Comparison of ENCODE assay signal across 16 cellular contexts in genomic region chr6:72810571-72811280, GRCh38.
DNase-seq lines count a peak whose midpoint lies in the region; ATAC-seq and TF ChIP-seq lines count a peak whose summit lies in the region.
"Had no signal": no experiment of that assay in that cellular context is flagged by ENCODE, and none has a peak within 500 bp of the region (broad histone marks: within the 10 kb centered on the region; RNA-seq: fewer than 3 reads in every experiment).

No MANE protein-coding gene starts in this region.

- no peak overlapping the region for H4K8ac ChIP-seq in IMR-90 (ENCODE audit: low read depth in 2 of 2, low read length in 2 of 2)

- H3K9me3 ChIP-seq in IMR-90 (ENCODE audit: control insufficient read depth, insufficient read depth, low read length), result no peaks in the 10 kb centered on the region
- no peaks in the 10 kb centered on the region for H3K9me3 ChIP-seq in gastrocnemius medialis
- H3K9me3 ChIP-seq: A549 had no signal

- H3K9me1 ChIP-seq in IMR-90 (ENCODE audit: insufficient read depth, low read length), result peaks cover 10% of the 10 kb centered on the region; the same call in 1 of the 2 replicates

- no peak overlapping the region for H3K4me3 Mint-ChIP-seq in progenitor cell of endocrine pancreas (ENCODE audit: low read depth)
- H3K4me3 Mint-ChIP-seq: CD8-positive, alpha-beta memory T cell had no signal

- H2AFZ ChIP-seq in IMR-90 (replicated peaks; ENCODE audit: low read length, poor library complexity), result peak overlapping the region; percentile 40

- no peak overlapping the region for H3K27ac Mint-ChIP-seq in progenitor cell of endocrine pancreas

- H3K56ac ChIP-seq in IMR-90 (ENCODE audit: extremely low read depth, insufficient read depth, low read length), result no peak overlapping the region

- H3K27ac ChIP-seq in IMR-90 (ENCODE audit: insufficient read depth, low read length) (no peak overlapping the region), coronary artery (peak overlapping the region; percentile 54 to 74), gastrocnemius medialis (peak overlapping the region in 3 of 4 donors; percentile 56 to 67 (median 63))
- H3K27ac ChIP-seq: BLaER1 treated with 17β-estradiol and CSF1 and Interleukin-3, amounts not matched to agents 10 nM and 100 nM had no signal

- no peak overlapping the region for H3K18ac ChIP-seq in IMR-90 (ENCODE audit: low read depth, low read length)

- no peak overlapping the region for H3K4me2 ChIP-seq in IMR-90 (ENCODE audit: low read depth, low read length)
- H3K4me2 ChIP-seq: A549; BLaER1 treated with 17β-estradiol and CSF1 and Interleukin-3, amounts not matched to agents 10 nM and 100 nM had no signal

- in situ Hi-C loops in IMR-90 (cut with MboI; ENCODE audit: low sequenced_read_pairs), result no loop called here
- in situ Hi-C loops in gastrocnemius medialis (cut with MboI; ENCODE audit: low sequenced_read_pairs in 4 of 4), result no loop called here

- H2BK20ac ChIP-seq in IMR-90 (ENCODE audit: low read depth, low read length), result no peak overlapping the region

- H3K4me1 Mint-ChIP-seq in progenitor cell of endocrine pancreas (ENCODE audit: low read depth), result no peaks in the 10 kb centered on the region

- WGBS in IMR-90 (ENCODE audit: extremely low coverage in 2 of 2, insufficient read length in 1 of 2), 2 experiments, result 100% methylated on average over 2 of the region's 4 CpGs; no CpG with 5 or more reads in 1 of the 2 experiments

- no peak for TF ChIP-seq CTCF in IMR-90 (conservative IDR thresholded peaks at IDR 0.05; ENCODE audit: low read depth, low read length)
- TF ChIP-seq CTCF in coronary artery (IDR thresholded peaks at IDR 0.05), result no peak
- TF ChIP-seq CTCF in gastrocnemius medialis (IDR thresholded peaks at IDR 0.05 in 4 of 5, conservative IDR thresholded peaks at IDR 0.05 in 1 of 5), result no peak
- no peak for TF ChIP-seq CTCF in progenitor cell of endocrine pancreas (IDR thresholded peaks at IDR 0.05; ENCODE audit: unreplicated experiment)

- H4K91ac ChIP-seq in IMR-90 (ENCODE audit: insufficient read depth, low read depth, low read length), result no peak overlapping the region

- TF ChIP-seq POLR2A in IMR-90 (IDR thresholded peaks at IDR 0.05; ENCODE audit: low read depth, low read length) (no peak), gastrocnemius medialis (IDR thresholded peaks at IDR 0.05) (no peak)

- H3K36me3 Mint-ChIP-seq in progenitor cell of endocrine pancreas (ENCODE audit: insufficient read depth), result no peaks in the 10 kb centered on the region
- H3K36me3 Mint-ChIP-seq: CD8-positive, alpha-beta memory T cell had no signal

- no peak overlapping the region for H3K9ac ChIP-seq in IMR-90 (ENCODE audit: low read depth, low read length)
- H3K9ac ChIP-seq: BLaER1 treated with 17β-estradiol and CSF1 and Interleukin-3, amounts not matched to agents 10 nM and 100 nM had no signal

- H3K14ac ChIP-seq in IMR-90 (replicated peaks; ENCODE audit: low read depth, low read length), result no peak overlapping the region

- no TSS peak for BruUV-seq in IMR-90 (replicated peaks; lab: Mats Ljungman, UMichigan)

- H3K36me3 ChIP-seq in IMR-90 (ENCODE audit: control insufficient read depth, insufficient read depth, low read length) (no peaks in the 10 kb centered on the region), gastrocnemius medialis (no peaks in the 10 kb centered on the region)

- no peak overlapping the region for H2BK5ac ChIP-seq in IMR-90 (ENCODE audit: low read depth, low read length, poor library complexity, severe bottlenecking)

- no peaks in the 10 kb centered on the region for H3K27me3 Mint-ChIP-seq in progenitor cell of endocrine pancreas

- POLR2A ChIA-PET in IMR-90 (lab: Charles Lee; ENCODE audit: unreplicated experiment), result no interaction called here

- H3K4me3 ChIP-seq in IMR-90 (ENCODE audit: insufficient read depth, low read depth, low read length) (no peak overlapping the region), coronary artery (no peak overlapping the region), gastrocnemius medialis (no peak overlapping the region)
- H3K4me3 ChIP-seq: A549; BLaER1 treated with 17β-estradiol and CSF1 and Interleukin-3, amounts not matched to agents 10 nM and 100 nM; K562 had no signal

- H3K27me3 ChIP-seq in IMR-90 (ENCODE audit: control insufficient read depth, insufficient read depth, low read length) (no peaks in the 10 kb centered on the region), gastrocnemius medialis (no peaks in the 10 kb centered on the region)
- H3K27me3 ChIP-seq: BLaER1 treated with 17β-estradiol and CSF1 and Interleukin-3, amounts not matched to agents 10 nM and 100 nM had no signal

- H2AK5ac ChIP-seq in IMR-90 (ENCODE audit: low read depth, low read length), result no peak overlapping the region

- intact Hi-C loops in IMR-90 (cut with micrococcal nuclease) (no loop called here), gastrocnemius medialis (cut with DNase I; ENCODE audit: low total_unique reads) (no loop called here)

- H4K20me1 ChIP-seq in IMR-90 (ENCODE audit: insufficient read depth, low read length), result no peaks in the 10 kb centered on the region

- H4K5ac ChIP-seq in IMR-90 (ENCODE audit: low read depth, low read length), result no peak overlapping the region

- no peak for TF ChIP-seq RAD21 in IMR-90 (IDR thresholded peaks at IDR 0.05; ENCODE audit: low read length)

- H2BK15ac ChIP-seq in IMR-90 (ENCODE audit: low read depth, low read length), result no peak overlapping the region

- no peak overlapping the region for H3K4ac ChIP-seq in IMR-90 (ENCODE audit: low read depth, low read length)

- H3K23ac ChIP-seq in IMR-90 (ENCODE audit: low read depth, low read length), result no peak overlapping the region

- H3K9me3 Mint-ChIP-seq in progenitor cell of endocrine pancreas (ENCODE audit: low read depth), result no peaks in the 10 kb centered on the region
- H3K9me3 Mint-ChIP-seq: CD8-positive, alpha-beta memory T cell had no signal

- no peaks in the 10 kb centered on the region; a peak in 1 of 4 replicates for H3K79me1 ChIP-seq in IMR-90 (ENCODE audit: low read depth in 1 of 2, low read length in 2 of 2)

- ATAC-seq in IMR-90 (ENCODE audit: low read depth) (no peak), gastrocnemius medialis (peak in 1 of 2 donors; percentile 23), HG03442 (IDR thresholded peaks at IDR 0.05; ENCODE audit: unreplicated experiment) (no peak), HG03108 (IDR thresholded peaks at IDR 0.05; ENCODE audit: unreplicated experiment) (no peak)
- ATAC-seq: A549, HCT116, K562, Right ventricle myocardium inferior had no signal

- DNase-seq in EL (peak; percentile 26), IMR-90 (no peak), coronary artery (ENCODE audit: low spot score) (no peak), gastrocnemius medialis (no peak), progenitor cell of endocrine pancreas (ENCODE audit: low spot score, unreplicated experiment) (no peak)
- no peak for DNase-seq in activated CD8-positive, alpha-beta memory T cell treated with anti-CD3 and anti-CD28 coated beads, Interleukin-2, amount 50 U/mL, for 48 hours
- DNase-seq: CD8-positive, alpha-beta memory T cell; DMS53; NCI-H1694 treated with DMSO at 0.1 percent for 48 hours had no signal

- CTCF ChIA-PET in IMR-90 (lab: Yijun Ruan, JAX), result no interaction called here

- H2BK120ac ChIP-seq in IMR-90 (ENCODE audit: low read depth, low read length), result no peak overlapping the region

- peaks cover 14% of the 10 kb centered on the region for H3K4me1 ChIP-seq in IMR-90 (ENCODE audit: control insufficient read depth, insufficient read depth, low read length)
- H3K4me1 ChIP-seq in gastrocnemius medialis, result peaks cover 35 to 45% of the 10 kb centered on the region in 2 donors
- H3K4me1 ChIP-seq: A549 had no signal

- H2AK9ac ChIP-seq in IMR-90 (replicated peaks; ENCODE audit: low read depth, low read length, poor library complexity), result no peak overlapping the region

- dilution Hi-C loops in IMR-90 (cut with HindIII; ENCODE audit: low sequenced_read_pairs, unreplicated experiment), result no loop called here

TF ChIP-seq in IMR-90, 13 proteins besides CTCF, POLR2A, EP300 and RAD21:
- no peak for TF ChIP-seq NFE2L2 (IDR thresholded peaks at IDR 0.05; ENCODE audit: low read depth, low read length)
- TF ChIP-seq BHLHE40 (IDR thresholded peaks at IDR 0.05; ENCODE audit: low read depth, low read length), result no peak
